18 cellular contexts compared by ENCODE assay signal in genomic region chr5:39013938-39014337, GRCh38.
A peak's percentile ranks its signal among the peaks of the same experiment; 100 is the strongest.
DNase-seq lines count a peak whose midpoint lies in the region; FAIRE-seq and TF ChIP-seq lines count a peak whose summit lies in the region.
"Had no signal": no experiment of that assay in that cellular context is flagged by ENCODE, and none has a peak within 500 bp of the region (broad histone marks: within the 10 kb centered on the region; RNA-seq: fewer than 3 reads in every experiment).

No MANE protein-coding gene starts in this region.

- intact Hi-C loops in MCF 10A (cut with micrococcal nuclease), result no loop called here

- H2BK12ac ChIP-seq in mesenchymal stem cell (ENCODE audit: low read length in 2 of 2), result no peak overlapping the region

- H3K4ac ChIP-seq in mesenchymal stem cell (ENCODE audit: low read depth in 1 of 2, low read length in 2 of 2), result no peak overlapping the region

- H3K9me3 ChIP-seq in mesenchymal stem cell (ENCODE audit: control insufficient read depth, low read length), result peaks cover 4% of the 10 kb centered on the region

- peaks cover 17% of the 10 kb centered on the region for H3K9me3 Mint-ChIP-seq in MCF 10A (ENCODE audit: unreplicated experiment)

- no peak overlapping the region for H2BK5ac ChIP-seq in mesenchymal stem cell (ENCODE audit: low read depth, low read length, poor library complexity, severe bottlenecking)

- H3K23ac ChIP-seq in mesenchymal stem cell (ENCODE audit: low read length in 2 of 2), result no peak overlapping the region

- no peak overlapping the region for H2AK5ac ChIP-seq in mesenchymal stem cell (ENCODE audit: low read length, severe bottlenecking)

- no peaks in the 10 kb centered on the region for H3K4me1 ChIP-seq in mesenchymal stem cell (ENCODE audit: control insufficient read depth, insufficient read depth, low read depth, low read length)

- peak; percentile 92 for FAIRE-seq in HTR-8/SVneo (lab: Jason Lieb, UNC)
- peak; percentile 66 for FAIRE-seq in urothelium cell line (lab: Jason Lieb, UNC)

- no peak overlapping the region for H3K4me2 ChIP-seq in mesenchymal stem cell (ENCODE audit: low read length, poor library complexity, severe bottlenecking)
- H3K4me2 ChIP-seq: BLaER1 treated with 17β-estradiol and CSF1 and Interleukin-3, amounts not matched to agents 10 nM and 100 nM; PC-9 had no signal

- BruUV-seq in MCF 10A (replicated peaks; lab: Mats Ljungman, UMichigan), result no TSS peak

- H3K27ac ChIP-seq in mesenchymal stem cell (ENCODE audit: low read length, poor library complexity, severe bottlenecking), result peak overlapping the region; percentile 31
- H3K27ac ChIP-seq: BLaER1 treated with 17β-estradiol and CSF1 and Interleukin-3, amounts not matched to agents 10 nM and 100 nM; PC-9 had no signal

- WGBS in mesenchymal stem cell, result no CpG with 5 or more reads among the region's 2 CpGs

- no peak overlapping the region for H3K4me3 Mint-ChIP-seq in MCF 10A (ENCODE audit: unreplicated experiment)
- H3K4me3 Mint-ChIP-seq: activated naive CD8-positive, alpha-beta T cell treated with anti-CD3 and anti-CD28 coated beads, Interleukin-2, amount 50 U/mL, for 24 hours; central memory CD8-positive, alpha-beta T cell; T-helper 2 cell treated with Interferon-gamma antibody and Interleukin-4, amounts not matched to agents 5 μg/mL and 100 μg/mL, for 36 hours had no signal

- H3K4me3 ChIP-seq in choroid plexus epithelial cell (ENCODE audit: low read depth, low read length), result no peak overlapping the region
- H3K4me3 ChIP-seq in mesenchymal stem cell (ENCODE audit: insufficient read depth in 1 of 2, low read depth in 1 of 2, low read length in 2 of 2), result no peak overlapping the region
- H3K4me3 ChIP-seq: BLaER1 treated with 17β-estradiol and CSF1 and Interleukin-3, amounts not matched to agents 10 nM and 100 nM; PC-9 had no signal

- no peak for DNase-seq in HTR-8/SVneo (ENCODE audit: insufficient read length, low spot score)
- DNase-seq in choroid plexus epithelial cell (ENCODE audit: low read depth), result peak; percentile 76
- peak; percentile 48 for DNase-seq in mesenchymal stem cell
- no peak for DNase-seq in urothelium cell line (ENCODE audit: low spot score)
- no peak for DNase-seq in MCF 10A (ENCODE audit: unreplicated experiment)
- DNase-seq in activated T-cell treated with anti-CD3 and anti-CD28 coated beads, Interleukin-2, amount 50 U/mL, for 1 hour, result no peak
- no peak for DNase-seq in NCI-H69 (lab: John Stamatoyannopoulos, UW)
- DNase-seq: activated CD4-positive, CD25-positive, alpha-beta regulatory T cell treated with anti-CD3 and anti-CD28 coated beads, Interleukin-2, amount 50 U/mL, for 72 hours; activated naive CD8-positive, alpha-beta T cell treated with anti-CD3 and anti-CD28 coated beads, Interleukin-2, amount 50 U/mL, for 24 hours; GOT3; left colon; NCI-H1417 treated with DMSO at 0.1 percent for 48 hours; PC-9; stimulated activated CD4-positive, alpha-beta T cell treated with anti-CD3 and anti-CD28 coated beads, Interleukin-2, amount 100 ng/mL, for 48 hours had no signal

- peak overlapping the region; percentile 92 for H3K9ac ChIP-seq in mesenchymal stem cell (ENCODE audit: low read length)
- H3K9ac ChIP-seq: BLaER1 treated with 17β-estradiol and CSF1 and Interleukin-3, amounts not matched to agents 10 nM and 100 nM had no signal

- no peak overlapping the region for H3K27ac Mint-ChIP-seq in MCF 10A (ENCODE audit: low read depth, unreplicated experiment)
- H3K27ac Mint-ChIP-seq: activated naive CD8-positive, alpha-beta T cell treated with anti-CD3 and anti-CD28 coated beads, Interleukin-2, amount 50 U/mL, for 24 hours; activated T-helper 2 cell treated with anti-CD3 and anti-CD28 coated beads, Interferon-gamma antibody, Interleukin-2, Interleukin-4, amounts not matched to agents 10 μg/mL and 5 μg/mL and 100 μg/mL, durations not matched to agents 14 hours and 24 hours and 36 hours; T-helper 2 cell treated with Interferon-gamma antibody and Interleukin-4, amounts not matched to agents 5 μg/mL and 100 μg/mL, for 36 hours had no signal

- H3K79me1 ChIP-seq in mesenchymal stem cell (replicated peaks; ENCODE audit: low read length, poor library complexity, severe bottlenecking), result peaks cover 18% of the 10 kb centered on the region

- no peak overlapping the region for H4K8ac ChIP-seq in mesenchymal stem cell (ENCODE audit: low read length)

- POLR2A ChIA-PET in MCF 10A (lab: Yijun Ruan, JAX), result interaction anchor here (1.0 to 1.2 kb wide), 2 partner anchors 8 to 10 kb away, joined by 3 to 4 read pairs; no protein-coding TSS in a partner anchor

- H2AFZ ChIP-seq in mesenchymal stem cell (ENCODE audit: low read depth, low read length), result no peak overlapping the region
- H2AFZ ChIP-seq: PC-9 had no signal

- peaks cover 11% of the 10 kb centered on the region for H3K36me3 Mint-ChIP-seq in MCF 10A (ENCODE audit: insufficient read depth, unreplicated experiment)

- H4K91ac ChIP-seq in mesenchymal stem cell (ENCODE audit: low read length), result no peak overlapping the region

- peaks cover 8 to 40% of the 10 kb centered on the region in 2 experiments for H3K36me3 ChIP-seq in mesenchymal stem cell (ENCODE audit: control insufficient read depth in 1 of 2, insufficient read depth in 2 of 2, low read depth in 1 of 2, low read length in 2 of 2)

- no peak overlapping the region for H2BK120ac ChIP-seq in mesenchymal stem cell (ENCODE audit: low read depth, low read length)

- CTCF ChIA-PET in MCF 10A (lab: Yijun Ruan, JAX), result interaction anchor here (0.6 kb wide), 1 partner anchor 115 kb away, joined by 3 read pairs; no protein-coding TSS in a partner anchor

- TF ChIP-seq CTCF in choroid plexus epithelial cell (conservative IDR thresholded peaks at IDR 0.05; ENCODE audit: low read depth, low read length), result no peak
- TF ChIP-seq CTCF in MCF 10A (IDR thresholded peaks at IDR 0.05; ENCODE audit: unreplicated experiment), result no peak

- H3K14ac ChIP-seq in mesenchymal stem cell (ENCODE audit: low read length in 2 of 2), result no peak overlapping the region

- peaks cover 8% of the 10 kb centered on the region for H3K4me1 Mint-ChIP-seq in MCF 10A (ENCODE audit: insufficient read depth, unreplicated experiment)

- H3K27me3 ChIP-seq in mesenchymal stem cell (ENCODE audit: control insufficient read depth in 1 of 2, insufficient read depth in 1 of 2, low read length in 2 of 2), result no peaks in the 10 kb centered on the region
- H3K27me3 ChIP-seq: BLaER1 treated with 17β-estradiol and CSF1 and Interleukin-3, amounts not matched to agents 10 nM and 100 nM had no signal

- no peak overlapping the region for H3K18ac ChIP-seq in mesenchymal stem cell (ENCODE audit: low read depth in 1 of 2, low read length in 2 of 2)

- H2BK15ac ChIP-seq in mesenchymal stem cell (ENCODE audit: low read depth, poor library complexity, severe bottlenecking), result no peak overlapping the region

- H3K27me3 Mint-ChIP-seq in MCF 10A (ENCODE audit: insufficient read depth, unreplicated experiment), result no peaks in the 10 kb centered on the region
- H3K27me3 Mint-ChIP-seq: activated naive CD8-positive, alpha-beta T cell treated with anti-CD3 and anti-CD28 coated beads, Interleukin-2, amount 50 U/mL, for 24 hours; central memory CD8-positive, alpha-beta T cell had no signal

Comparison
In these comparisons a context has a peak if more than half of its experiments do, and no peak if none do; other contexts are left out.
1. DNase-seq: peak in choroid plexus epithelial cell (single experiment) and mesenchymal stem cell (single experiment); none in HTR-8/SVneo (single experiment), urothelium cell line (single experiment), MCF 10A (single experiment), activated T-cell treated with anti-CD3 and anti-CD28 coated beads, Interleukin-2, amount 50 U/mL, for 1 hour (single experiment) and NCI-H69 (single experiment).